In genomic region chr2:122929347-122929746, GRCh38 we compare ENCODE assay signal across 32 cellular contexts.
"Had no signal": no experiment of that assay in that cellular context is flagged by ENCODE, and none has a peak within 500 bp of the region (broad histone marks: within the 10 kb centered on the region; RNA-seq: fewer than 3 reads in every experiment).

No MANE protein-coding gene starts in this region.

- ATAC-seq: activated CD8-positive, alpha-beta T cell treated with anti-CD3 and anti-CD28 coated beads for 36 hours; activated T-cell treated with anti-CD3 and anti-CD28 coated beads, Interleukin-2, amount 50 U/mL, for 72 hours; activated T-helper 17 cell treated with anti-CD3 and anti-CD28 coated beads, Interleukin-2, amount 50 U/mL, for 72 hours; PC-3 had no signal

- DNase-seq: activated CD4-positive, alpha-beta T cell treated with anti-CD3 and anti-CD28 coated beads, Interleukin-2, amount 10 ng/mL, durations not matched to agents 24 days and 14 days; activated CD4-positive, alpha-beta T cell treated with anti-CD3 and anti-CD28 coated beads, Interleukin-2, amount 50 U/mL, for 4 hours; activated CD8-positive, alpha-beta T cell treated with anti-CD3 and anti-CD28 coated beads for 36 hours; activated effector memory CD4-positive, alpha-beta T cell treated with anti-CD3 and anti-CD28 coated beads, Interleukin-2, amount 50 U/mL, for 16 hours; activated naive CD4-positive, alpha-beta T cell treated with Interleukin-2 at 50 U/mL for 16 hours; activated naive CD8-positive, alpha-beta T cell treated with anti-CD3 and anti-CD28 coated beads, Interleukin-2, amount 10 ng/mL, durations not matched to agents 7 days and 5 days; activated T-cell treated with anti-CD3 and anti-CD28 coated beads, Interleukin-2, amount 50 U/mL, for 1 hour; activated T-cell treated with anti-CD3 and anti-CD28 coated beads, Interleukin-2, amount 50 U/mL, for 72 hours; amygdala; Kasumi-1; MG63; NCI-H1048; NCI-H1105 treated with DMSO at 0.1 percent for 48 hours; NCI-H1436; NCI-H1694; NCI-H1930; NCI-H2081 treated with DMSO at 0.1 percent for 48 hours; NCI-H226; NCI-H446 treated with DMSO at 0.1 percent for 48 hours; NCI-H524; NCI-H69; NCI-H82; NK-92 treated with Interleukin-12 subunit alpha and Interleukin-12 subunit beta, amount 100 ng/mL, for 24 hours; PC-3; Peyer's patch; RPMI8226; SIG-M5; T1000; WERI-Rb-1 had no signal

- H3K27ac ChIP-seq: ascending aorta, cardiac muscle cell, Peyer's patch, WERI-Rb-1 had no signal

- H3K4me1 ChIP-seq: ascending aorta, Peyer's patch had no signal

- H3K4me3 ChIP-seq: ascending aorta, cardiac muscle cell, MG63, Peyer's patch had no signal

- H3K36me3 ChIP-seq: ascending aorta, cardiac muscle cell, MG63, Peyer's patch, WERI-Rb-1 had no signal

- H3K9me3 ChIP-seq: MG63 had no signal

- H3K27me3 ChIP-seq: ascending aorta, cardiac muscle cell, MG63, Peyer's patch had no signal
